In genomic region chr16:89319883-89320716, GRCh38 we compare ENCODE assay signal across 1 cellular context.
TF ChIP-seq lines count a peak whose summit lies in the region.

No MANE protein-coding gene starts in this region.

TF ChIP-seq in HepG2, 621 proteins besides CTCF, POLR2A, EP300 and RAD21 (continued from another document and continues in another):
- TF ChIP-seq KIAA2018 (CRISPR knock-in tag; IDR thresholded peaks at IDR 0.05; ENCODE audit: borderline replicate concordance) (no peak), TAF15 (IDR thresholded peaks at IDR 0.05; ENCODE audit: low read depth, low read length, poor library complexity, severe bottlenecking) (no peak), CHCHD3 (CRISPR knock-in tag; IDR thresholded peaks at IDR 0.05) (no peak), NCOA2 (CRISPR knock-in tag; IDR thresholded peaks at IDR 0.05) (no peak), DDIT3 (CRISPR knock-in tag; IDR thresholded peaks at IDR 0.05) (no peak), ZNF225 (CRISPR knock-in tag; IDR thresholded peaks at IDR 0.05) (peak; percentile 45; the same call in 1 of the 2 replicates), TP53 (CRISPR knock-in tag; conservative IDR thresholded peaks at IDR 0.05) (no peak), SAP130 (CRISPR knock-in tag; IDR thresholded peaks at IDR 0.05; ENCODE audit: low read depth) (peak; percentile 84), ZNF841 (CRISPR knock-in tag; IDR thresholded peaks at IDR 0.05; ENCODE audit: borderline replicate concordance) (no peak), SP5 (CRISPR knock-in tag; IDR thresholded peaks at IDR 0.05; ENCODE audit: borderline replicate concordance, low read depth) (peak; percentile 25; the same call in 1 of the 2 replicates), ZNF749 (CRISPR knock-in tag; IDR thresholded peaks at IDR 0.05; ENCODE audit: borderline replicate concordance) (no peak), ZSCAN12 (CRISPR knock-in tag; IDR thresholded peaks at IDR 0.05) (no peak), SOX6 (IDR thresholded peaks at IDR 0.05) (no peak), SOX6 (CRISPR knock-in tag; IDR thresholded peaks at IDR 0.05) (peak; percentile 11; the same call in 1 of the 2 replicates), ZNF691 (CRISPR knock-in tag; IDR thresholded peaks at IDR 0.05; ENCODE audit: borderline replicate concordance, low read depth) (peak; percentile 15; the same call in 1 of the 2 replicates), RARA (CRISPR knock-in tag; IDR thresholded peaks at IDR 0.05) (peak; percentile 96), ZFP37 (CRISPR knock-in tag; IDR thresholded peaks at IDR 0.05; ENCODE audit: borderline replicate concordance) (no peak), ZNF770 (CRISPR knock-in tag; IDR thresholded peaks at IDR 0.05) (no peak), MED13 (CRISPR knock-in tag; IDR thresholded peaks at IDR 0.05) (no peak), FOXA3 (CRISPR knock-in tag; IDR thresholded peaks at IDR 0.05) (peak; percentile 55), MXI1 (IDR thresholded peaks at IDR 0.05; ENCODE audit: borderline replicate concordance, low read depth, low read length) (peak; percentile 56; the same call in 1 of the 3 replicates), HMG20B (CRISPR knock-in tag; conservative IDR thresholded peaks at IDR 0.05) (no peak), MIER2 (CRISPR knock-in tag; IDR thresholded peaks at IDR 0.05) (no peak), ZNF382 (CRISPR knock-in tag; IDR thresholded peaks at IDR 0.05; ENCODE audit: borderline replicate concordance) (no peak), ZNF577 (CRISPR knock-in tag; IDR thresholded peaks at IDR 0.05; ENCODE audit: borderline replicate concordance, low read depth) (no peak), MEF2D (CRISPR knock-in tag; IDR thresholded peaks at IDR 0.05) (peak; percentile 90), ZNF883 (CRISPR knock-in tag; IDR thresholded peaks at IDR 0.05; ENCODE audit: not compliant biosample characterization) (peak; percentile 16), ZNF496 (CRISPR knock-in tag; IDR thresholded peaks at IDR 0.05; ENCODE audit: insufficient replicate concordance) (no peak), KDM6A (CRISPR knock-in tag; IDR thresholded peaks at IDR 0.05; ENCODE audit: low read depth) (no peak), PCBP2 (optimal IDR thresholded peaks at IDR 0.05; ENCODE audit: low read depth, low read length, poor library complexity, severe bottlenecking) (no peak), RXRA (CRISPR knock-in tag; IDR thresholded peaks at IDR 0.05) (peak; percentile 91), ZNF484 (CRISPR knock-in tag; IDR thresholded peaks at IDR 0.05; ENCODE audit: borderline replicate concordance, low read depth) (no peak)
- TF ChIP-seq, protein P1, sequence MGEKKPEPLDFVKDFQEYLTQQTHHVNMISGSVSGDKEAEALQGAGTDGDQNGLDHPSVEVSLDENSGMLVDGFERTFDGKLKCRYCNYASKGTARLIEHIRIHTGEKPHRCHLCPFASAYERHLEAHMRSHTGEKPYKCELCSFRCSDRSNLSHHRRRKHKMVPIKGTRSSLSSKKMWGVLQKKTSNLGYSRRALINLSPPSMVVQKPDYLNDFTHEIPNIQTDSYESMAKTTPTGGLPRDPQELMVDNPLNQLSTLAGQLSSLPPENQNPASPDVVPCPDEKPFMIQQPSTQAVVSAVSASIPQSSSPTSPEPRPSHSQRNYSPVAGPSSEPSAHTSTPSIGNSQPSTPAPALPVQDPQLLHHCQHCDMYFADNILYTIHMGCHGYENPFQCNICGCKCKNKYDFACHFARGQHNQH (CRISPR knock-in tag; IDR thresholded peaks at IDR 0.05) = peak; percentile 13; the same call in 1 of the 2 replicates
- TF ChIP-seq, protein P2, sequence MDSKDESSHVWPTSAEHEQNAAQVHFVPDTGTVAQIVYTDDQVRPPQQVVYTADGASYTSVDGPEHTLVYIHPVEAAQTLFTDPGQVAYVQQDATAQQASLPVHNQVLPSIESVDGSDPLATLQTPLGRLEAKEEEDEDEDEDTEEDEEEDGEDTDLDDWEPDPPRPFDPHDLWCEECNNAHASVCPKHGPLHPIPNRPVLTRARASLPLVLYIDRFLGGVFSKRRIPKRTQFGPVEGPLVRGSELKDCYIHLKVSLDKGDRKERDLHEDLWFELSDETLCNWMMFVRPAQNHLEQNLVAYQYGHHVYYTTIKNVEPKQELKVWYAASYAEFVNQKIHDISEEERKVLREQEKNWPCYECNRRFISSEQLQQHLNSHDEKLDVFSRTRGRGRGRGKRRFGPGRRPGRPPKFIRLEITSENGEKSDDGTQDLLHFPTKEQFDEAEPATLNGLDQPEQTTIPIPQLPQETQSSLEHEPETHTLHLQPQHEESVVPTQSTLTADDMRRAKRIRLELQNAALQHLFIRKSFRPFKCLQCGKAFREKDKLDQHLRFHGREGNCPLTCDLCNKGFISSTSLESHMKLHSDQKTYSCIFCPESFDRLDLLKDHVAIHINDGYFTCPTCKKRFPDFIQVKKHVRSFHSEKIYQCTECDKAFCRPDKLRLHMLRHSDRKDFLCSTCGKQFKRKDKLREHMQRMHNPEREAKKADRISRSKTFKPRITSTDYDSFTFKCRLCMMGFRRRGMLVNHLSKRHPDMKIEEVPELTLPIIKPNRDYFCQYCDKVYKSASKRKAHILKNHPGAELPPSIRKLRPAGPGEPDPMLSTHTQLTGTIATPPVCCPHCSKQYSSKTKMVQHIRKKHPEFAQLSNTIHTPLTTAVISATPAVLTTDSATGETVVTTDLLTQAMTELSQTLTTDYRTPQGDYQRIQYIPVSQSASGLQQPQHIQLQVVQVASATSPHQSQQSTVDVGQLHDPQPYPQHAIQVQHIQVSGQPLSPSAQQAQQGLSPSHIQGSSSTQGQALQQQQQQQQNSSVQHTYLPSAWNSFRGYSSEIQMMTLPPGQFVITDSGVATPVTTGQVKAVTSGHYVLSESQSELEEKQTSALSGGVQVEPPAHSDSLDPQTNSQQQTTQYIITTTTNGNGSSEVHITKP (CRISPR knock-in tag; IDR thresholded peaks at IDR 0.05; ENCODE audit: low read depth) = no peak; the same call in 1 of the 2 replicates
- TF ChIP-seq, protein P3, sequence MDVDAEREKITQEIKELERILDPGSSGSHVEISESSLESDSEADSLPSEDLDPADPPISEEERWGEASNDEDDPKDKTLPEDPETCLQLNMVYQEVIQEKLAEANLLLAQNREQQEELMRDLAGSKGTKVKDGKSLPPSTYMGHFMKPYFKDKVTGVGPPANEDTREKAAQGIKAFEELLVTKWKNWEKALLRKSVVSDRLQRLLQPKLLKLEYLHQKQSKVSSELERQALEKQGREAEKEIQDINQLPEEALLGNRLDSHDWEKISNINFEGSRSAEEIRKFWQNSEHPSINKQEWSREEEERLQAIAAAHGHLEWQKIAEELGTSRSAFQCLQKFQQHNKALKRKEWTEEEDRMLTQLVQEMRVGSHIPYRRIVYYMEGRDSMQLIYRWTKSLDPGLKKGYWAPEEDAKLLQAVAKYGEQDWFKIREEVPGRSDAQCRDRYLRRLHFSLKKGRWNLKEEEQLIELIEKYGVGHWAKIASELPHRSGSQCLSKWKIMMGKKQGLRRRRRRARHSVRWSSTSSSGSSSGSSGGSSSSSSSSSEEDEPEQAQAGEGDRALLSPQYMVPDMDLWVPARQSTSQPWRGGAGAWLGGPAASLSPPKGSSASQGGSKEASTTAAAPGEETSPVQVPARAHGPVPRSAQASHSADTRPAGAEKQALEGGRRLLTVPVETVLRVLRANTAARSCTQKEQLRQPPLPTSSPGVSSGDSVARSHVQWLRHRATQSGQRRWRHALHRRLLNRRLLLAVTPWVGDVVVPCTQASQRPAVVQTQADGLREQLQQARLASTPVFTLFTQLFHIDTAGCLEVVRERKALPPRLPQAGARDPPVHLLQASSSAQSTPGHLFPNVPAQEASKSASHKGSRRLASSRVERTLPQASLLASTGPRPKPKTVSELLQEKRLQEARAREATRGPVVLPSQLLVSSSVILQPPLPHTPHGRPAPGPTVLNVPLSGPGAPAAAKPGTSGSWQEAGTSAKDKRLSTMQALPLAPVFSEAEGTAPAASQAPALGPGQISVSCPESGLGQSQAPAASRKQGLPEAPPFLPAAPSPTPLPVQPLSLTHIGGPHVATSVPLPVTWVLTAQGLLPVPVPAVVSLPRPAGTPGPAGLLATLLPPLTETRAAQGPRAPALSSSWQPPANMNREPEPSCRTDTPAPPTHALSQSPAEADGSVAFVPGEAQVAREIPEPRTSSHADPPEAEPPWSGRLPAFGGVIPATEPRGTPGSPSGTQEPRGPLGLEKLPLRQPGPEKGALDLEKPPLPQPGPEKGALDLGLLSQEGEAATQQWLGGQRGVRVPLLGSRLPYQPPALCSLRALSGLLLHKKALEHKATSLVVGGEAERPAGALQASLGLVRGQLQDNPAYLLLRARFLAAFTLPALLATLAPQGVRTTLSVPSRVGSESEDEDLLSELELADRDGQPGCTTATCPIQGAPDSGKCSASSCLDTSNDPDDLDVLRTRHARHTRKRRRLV (CRISPR knock-in tag; IDR thresholded peaks at IDR 0.05) = no peak
- TF ChIP-seq, protein P4, sequence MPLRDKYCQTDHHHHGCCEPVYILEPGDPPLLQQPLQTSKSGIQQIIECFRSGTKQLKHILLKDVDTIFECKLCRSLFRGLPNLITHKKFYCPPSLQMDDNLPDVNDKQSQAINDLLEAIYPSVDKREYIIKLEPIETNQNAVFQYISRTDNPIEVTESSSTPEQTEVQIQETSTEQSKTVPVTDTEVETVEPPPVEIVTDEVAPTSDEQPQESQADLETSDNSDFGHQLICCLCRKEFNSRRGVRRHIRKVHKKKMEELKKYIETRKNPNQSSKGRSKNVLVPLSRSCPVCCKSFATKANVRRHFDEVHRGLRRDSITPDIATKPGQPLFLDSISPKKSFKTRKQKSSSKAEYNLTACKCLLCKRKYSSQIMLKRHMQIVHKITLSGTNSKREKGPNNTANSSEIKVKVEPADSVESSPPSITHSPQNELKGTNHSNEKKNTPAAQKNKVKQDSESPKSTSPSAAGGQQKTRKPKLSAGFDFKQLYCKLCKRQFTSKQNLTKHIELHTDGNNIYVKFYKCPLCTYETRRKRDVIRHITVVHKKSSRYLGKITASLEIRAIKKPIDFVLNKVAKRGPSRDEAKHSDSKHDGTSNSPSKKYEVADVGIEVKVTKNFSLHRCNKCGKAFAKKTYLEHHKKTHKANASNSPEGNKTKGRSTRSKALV (CRISPR knock-in tag; IDR thresholded peaks at IDR 0.05) = no peak
